In genomic region chr3:124998247-124998630, GRCh38 we compare ENCODE assay signal across 24 cellular contexts. TPM values are rescaled to one million over a fixed set of nuclear protein-coding genes. Genes with fewer than 3 reads are reported as not detected.
A peak's percentile ranks its signal among the peaks of the same experiment; 100 is the strongest.
DNase-seq lines count a peak whose midpoint lies in the region; ATAC-seq and TF ChIP-seq lines count a peak whose summit lies in the region.
"Had no signal": no experiment of that assay in that cellular context is flagged by ENCODE, and none has a peak within 500 bp of the region (broad histone marks: within the 10 kb centered on the region; RNA-seq: fewer than 3 reads in every experiment).

No MANE protein-coding gene starts in this region.

- intact Hi-C loops in left cardiac atrium (cut with DNase I) (loop anchor here (5.0 to 10.0 kb wide), 3 partner anchors 144 to 233 kb away; no protein-coding TSS in a partner anchor), dorsolateral prefrontal cortex (cut with DNase I) (loop anchor here (5.0 to 10.0 kb wide), 7 partner anchors 164 to 597 kb away; partner anchors contain the start of genes ZNF148 (in 2 of the 2) and OSBPL11 (in 1 of the 2)), thyroid gland (cut with DNase I) (loop anchor here (10.0 kb wide), 1 partner anchor 167 kb away; no protein-coding TSS in a partner anchor)

- TF ChIP-seq CTCF in right atrium auricular region (IDR thresholded peaks at IDR 0.05) = no peak
- no peak for TF ChIP-seq CTCF in dorsolateral prefrontal cortex (IDR thresholded peaks at IDR 0.05 in 54 of 56, conservative IDR thresholded peaks at IDR 0.05 in 2 of 56; ENCODE audit: low read depth in 1 of 56, partially characterized antibody in 56 of 56)
- no peak for TF ChIP-seq CTCF in thyroid gland (IDR thresholded peaks at IDR 0.05)
- no peak for TF ChIP-seq CTCF in suprapubic skin (IDR thresholded peaks at IDR 0.05)

- no peak for TF ChIP-seq EP300 in suprapubic skin (IDR thresholded peaks at IDR 0.05)

- H3K4me1 ChIP-seq in right atrium auricular region (peaks cover 0 to 89% of the 10 kb centered on the region in 2 donors), mesodermal cell (ENCODE audit: control insufficient read depth, insufficient read depth, low read length, poor library complexity, severe bottlenecking) (peaks cover 6% of the 10 kb centered on the region), thyroid gland (peaks cover 56 to 87% of the 10 kb centered on the region in 2 donors), suprapubic skin (peaks cover 26% of the 10 kb centered on the region)

- H3K36me3 ChIP-seq in right atrium auricular region = peaks cover 83% of the 10 kb centered on the region
- peaks cover 100% of the 10 kb centered on the region for H3K36me3 ChIP-seq in mesodermal cell (ENCODE audit: control insufficient read depth, insufficient read depth, low read length)
- H3K36me3 ChIP-seq in thyroid gland = peaks cover 22 to 32% of the 10 kb centered on the region in 2 donors
- peaks cover 41% of the 10 kb centered on the region for H3K36me3 ChIP-seq in suprapubic skin

- H3K4me3 ChIP-seq in right atrium auricular region (no peak overlapping the region), dorsolateral prefrontal cortex (peak overlapping the region in 4 of 59 donors; percentile 2 to 24 (median 10)), mesodermal cell (ENCODE audit: extremely low read depth, insufficient read depth, low read length, poor library complexity, severe bottlenecking) (no peak overlapping the region), thyroid gland (replicated peaks in 1 of 3) (no peak overlapping the region), suprapubic skin (no peak overlapping the region)
- H3K4me3 ChIP-seq: BLaER1 treated with 17β-estradiol and CSF1 and Interleukin-3, amounts not matched to agents 10 nM and 100 nM; GM12878; psoas muscle; SJSA1; smooth muscle cell had no signal

- ATAC-seq in left cardiac atrium (no peak), GM18511 (IDR thresholded peaks at IDR 0.05; ENCODE audit: unreplicated experiment) (no peak)
- ATAC-seq: GM12878, psoas muscle, T-cell had no signal

- H3K9me3 ChIP-seq in right atrium auricular region (no peaks in the 10 kb centered on the region), mesodermal cell (ENCODE audit: control insufficient read depth, low read length) (no peaks in the 10 kb centered on the region), thyroid gland (no peaks in the 10 kb centered on the region), suprapubic skin (no peaks in the 10 kb centered on the region)
- H3K9me3 ChIP-seq: BLaER1 treated with 17β-estradiol and CSF1 and Interleukin-3, amounts not matched to agents 10 nM and 100 nM; psoas muscle; SJSA1 had no signal

- TF ChIP-seq POLR2A in thyroid gland (IDR thresholded peaks at IDR 0.05) (no peak), suprapubic skin (IDR thresholded peaks at IDR 0.05) (no peak)

- peak overlapping the region; percentile 7 to 19 for H3K27ac ChIP-seq in right atrium auricular region
- H3K27ac ChIP-seq in dorsolateral prefrontal cortex = peak overlapping the region in 32 of 59 donors; percentile 2 to 68 (median 35)
- peak overlapping the region; percentile 47 for H3K27ac ChIP-seq in mesodermal cell (ENCODE audit: low read depth, low read length, severe bottlenecking)
- H3K27ac ChIP-seq in thyroid gland = peak overlapping the region; percentile 66 to 90 (median 76)
- no peak overlapping the region for H3K27ac ChIP-seq in suprapubic skin
- H3K27ac ChIP-seq: BLaER1 treated with 17β-estradiol and CSF1 and Interleukin-3, amounts not matched to agents 10 nM and 100 nM; epithelial cell of prostate; KMS-11; psoas muscle; SJSA1 had no signal

- 94 to 100% methylated on average over 2 of the region's 3 CpGs for WGBS in mesodermal cell (ENCODE audit: insufficient coverage in 2 of 2), 2 experiments
- WGBS in thyroid gland, 2 donors = 73 to 81% methylated on average over 3 of the region's 3 CpGs
- 92% methylated on average over 3 of the region's 3 CpGs for WGBS in suprapubic skin

- H3K27me3 ChIP-seq in right atrium auricular region (no peaks in the 10 kb centered on the region), dorsolateral prefrontal cortex (no peaks in the 10 kb centered on the region), thyroid gland (no peaks in the 10 kb centered on the region), suprapubic skin (no peaks in the 10 kb centered on the region)
- H3K27me3 ChIP-seq: BLaER1 treated with 17β-estradiol and CSF1 and Interleukin-3, amounts not matched to agents 10 nM and 100 nM; SJSA1 had no signal

- DNase-seq in right atrium auricular region (ENCODE audit: low spot score) (no peak), left cardiac atrium (no peak), dorsolateral prefrontal cortex (peak in 1 of 10 donors; percentile 8), thyroid gland (no peak), suprapubic skin (ENCODE audit: low spot score in 2 of 2) (no peak), CD1c-positive myeloid dendritic cell (ENCODE audit: extremely low spot score) (no peak)
- DNase-seq: activated CD4-positive, alpha-beta T cell treated with anti-CD3 and anti-CD28 coated beads, Interleukin-2, amount 50 U/mL, for 48 hours; activated naive CD8-positive, alpha-beta T cell treated with anti-CD3 and anti-CD28 coated beads for 36 hours; NCI-H1417 treated with DMSO at 0.1 percent for 48 hours; NCI-H2081; NCI-H345; NCI-H774; psoas muscle; stimulated activated CD4-positive, alpha-beta T cell treated with anti-CD3 and anti-CD28 coated beads, Interleukin-1b, Interleukin-23, amount 100 ng/mL, for 48 hours; stimulated activated CD8-positive, alpha-beta memory T cell treated with anti-CD3 and anti-CD28 coated beads, Interleukin-4, amount 100 ng/mL, for 48 hours; T-cell had no signal

RNA-seq across cellular contexts. Expression of gene HEG1, which starts 57.6 kb away (rescaled TPM):
- total RNA-seq in right atrium auricular region (100 to 1,000 TPM; 202 to 210 TPM), left cardiac atrium (100 to 1,000 TPM; 120 to 149 TPM), dorsolateral prefrontal cortex (10 to 100 TPM; 12.8 to 65.6 (median 29.0) TPM), thyroid gland (100 to 1,000 TPM in 3 of 4 donors, 10 to 100 TPM in 1; 91.4 to 266 (median 199) TPM), suprapubic skin (10 to 100 TPM; 13.9 to 30.8 (median 26.5) TPM)
- polyA plus RNA-seq in mesodermal cell (2013, experiment 1 of 2) = 122 TPM
- 98.4 TPM for polyA plus RNA-seq in mesodermal cell (2013, experiment 2 of 2)
